Comparison of ENCODE assay signal across 17 cellular contexts in genomic region chr20:10639051-10639761, GRCh38. TPM values are rescaled to one million over a fixed set of nuclear protein-coding genes. Genes with fewer than 3 reads are reported as not detected.
DNase-seq lines count a peak whose midpoint lies in the region; ATAC-seq, FAIRE-seq and TF ChIP-seq lines count a peak whose summit lies in the region.
"Had no signal": no experiment of that assay in that cellular context is flagged by ENCODE, and none has a peak within 500 bp of the region (broad histone marks: within the 10 kb centered on the region; RNA-seq: fewer than 3 reads in every experiment).

No MANE protein-coding gene starts in this region.

- no peaks in the 10 kb centered on the region for H3K9me3 ChIP-seq in astrocyte (ENCODE audit: insufficient read depth, low read depth, low read length)
- no peaks in the 10 kb centered on the region for H3K9me3 ChIP-seq in gastroesophageal sphincter
- no peaks in the 10 kb centered on the region for H3K9me3 ChIP-seq in psoas muscle
- H3K9me3 ChIP-seq: adrenal gland had no signal

- no peaks in the 10 kb centered on the region for H3K27me3 Mint-ChIP-seq in astrocyte (ENCODE audit: low read depth, unreplicated experiment)

- peak overlapping the region; percentile 66 for H3K9ac ChIP-seq in astrocyte (ENCODE audit: low read length)

- H2AFZ ChIP-seq in astrocyte (ENCODE audit: low read depth, low read length), result no peak overlapping the region

- H3K4me1 ChIP-seq in astrocyte (ENCODE audit: insufficient read depth, low read length) (peaks cover 47% of the 10 kb centered on the region), gastroesophageal sphincter (peaks cover 0 to 52% (median 20%) of the 10 kb centered on the region in 3 donors), psoas muscle (peaks cover 26% of the 10 kb centered on the region)

- H3K36me3 ChIP-seq in astrocyte (ENCODE audit: insufficient read depth, low read length), result peaks cover 53% of the 10 kb centered on the region
- peaks cover 0 to 54% of the 10 kb centered on the region in 2 donors for H3K36me3 ChIP-seq in gastroesophageal sphincter
- H3K36me3 ChIP-seq in psoas muscle (ENCODE audit: insufficient read depth in 1 of 2, low read depth in 1 of 2), result peaks cover 0 to 56% of the 10 kb centered on the region in 2 donors

- peak overlapping the region; percentile 71 for H3K27ac Mint-ChIP-seq in astrocyte (ENCODE audit: unreplicated experiment)
- H3K27ac Mint-ChIP-seq: IgD-negative memory B cell; stimulated activated effector memory CD8-positive, alpha-beta T cell treated with anti-CD3 and anti-CD28 coated beads, Interleukin-12 subunit alpha, Interleukin-12 subunit beta, amount 100 ng/mL, for 72 hours had no signal

- peaks cover 8% of the 10 kb centered on the region for H3K79me2 ChIP-seq in astrocyte (ENCODE audit: insufficient read depth, low read length)

- peaks cover 31% of the 10 kb centered on the region for H3K36me3 Mint-ChIP-seq in astrocyte (ENCODE audit: low read depth, unreplicated experiment)
- H3K36me3 Mint-ChIP-seq: IgD-negative memory B cell; stimulated activated effector memory CD8-positive, alpha-beta T cell treated with anti-CD3 and anti-CD28 coated beads, Interleukin-12 subunit alpha, Interleukin-12 subunit beta, amount 100 ng/mL, for 72 hours had no signal

- 79 to 85% methylated on average over 10 to 21 of the region's 24 CpGs for WGBS in gastroesophageal sphincter (ENCODE audit: low coverage in 1 of 2), 2 donors
- 81 to 85% (median 83%) methylated on average over 24 of the region's 24 CpGs for WGBS in psoas muscle, 3 donors

- no peak for FAIRE-seq in astrocyte (lab: Jason Lieb, UNC)

- no peak overlapping the region for H3K4me3 Mint-ChIP-seq in astrocyte (ENCODE audit: unreplicated experiment)
- H3K4me3 Mint-ChIP-seq: IgD-negative memory B cell; stimulated activated effector memory CD8-positive, alpha-beta T cell treated with anti-CD3 and anti-CD28 coated beads, Interleukin-12 subunit alpha, Interleukin-12 subunit beta, amount 100 ng/mL, for 72 hours had no signal

- ATAC-seq in gastroesophageal sphincter (no peak), psoas muscle (peak; percentile 21 to 52 (median 30)), GM18867 (IDR thresholded peaks at IDR 0.05; ENCODE audit: unreplicated experiment) (no peak), HG02970 (IDR thresholded peaks at IDR 0.05; ENCODE audit: low FRiP score, unreplicated experiment) (no peak)
- ATAC-seq: stimulated activated effector memory CD8-positive, alpha-beta T cell treated with anti-CD3 and anti-CD28 coated beads, Interleukin-12 subunit alpha, Interleukin-12 subunit beta, amount 100 ng/mL, for 72 hours had no signal

- no peak for TF ChIP-seq POLR2A in gastroesophageal sphincter (IDR thresholded peaks at IDR 0.05)

- no peak for TF ChIP-seq CTCF in astrocyte (IDR thresholded peaks at IDR 0.05; ENCODE audit: insufficient read depth, low read depth, low read length)
- no peak for TF ChIP-seq CTCF in gastroesophageal sphincter (IDR thresholded peaks at IDR 0.05)
- no peak for TF ChIP-seq CTCF in psoas muscle (IDR thresholded peaks at IDR 0.05)

- H4K20me1 ChIP-seq in astrocyte (ENCODE audit: insufficient read depth, low read length), result peaks cover 28% of the 10 kb centered on the region

- DNase-seq in EH (ENCODE audit: low read depth), result peak; percentile 27
- DNase-seq in astrocyte (ENCODE audit: low read depth), result no peak
- no peak for DNase-seq in psoas muscle
- no peak for DNase-seq in NCI-H1417 treated with DMSO at 0.1 percent for 48 hours (lab: John Stamatoyannopoulos, UW)
- no peak for DNase-seq in NCI-H187 (lab: John Stamatoyannopoulos, UW)
- DNase-seq: adrenal gland, dermis blood vessel endothelial cell, HCEC 1CT, MV-4-11, NCI-H2081, NCI-H526 had no signal

- intact Hi-C loops in psoas muscle (cut with DNase I), result no loop called here

- H3K4me3 ChIP-seq in astrocyte (ENCODE audit: insufficient read depth, low read depth, low read length) (no peak overlapping the region), gastroesophageal sphincter (no peak overlapping the region), psoas muscle (peak overlapping the region; percentile 16)
- H3K4me3 ChIP-seq: adrenal gland, skin epidermis had no signal

- H3K4me1 Mint-ChIP-seq in astrocyte (ENCODE audit: low read depth, unreplicated experiment), result peaks cover 59% of the 10 kb centered on the region
- H3K4me1 Mint-ChIP-seq: stimulated activated effector memory CD8-positive, alpha-beta T cell treated with anti-CD3 and anti-CD28 coated beads, Interleukin-12 subunit alpha, Interleukin-12 subunit beta, amount 100 ng/mL, for 72 hours had no signal

- no peaks in the 10 kb centered on the region for H3K9me3 Mint-ChIP-seq in astrocyte (ENCODE audit: unreplicated experiment)
- H3K9me3 Mint-ChIP-seq: IgD-negative memory B cell had no signal

- H3K4me2 ChIP-seq in astrocyte (ENCODE audit: low read length), result peak overlapping the region; percentile 65

- H3K27me3 ChIP-seq in astrocyte (ENCODE audit: insufficient read depth, low read length), result no peaks in the 10 kb centered on the region
- no peaks in the 10 kb centered on the region for H3K27me3 ChIP-seq in gastroesophageal sphincter
- no peaks in the 10 kb centered on the region for H3K27me3 ChIP-seq in psoas muscle (ENCODE audit: insufficient read depth in 3 of 3, low read length in 2 of 3)
- H3K27me3 ChIP-seq: adrenal gland had no signal

- TF ChIP-seq EP300 in gastroesophageal sphincter (IDR thresholded peaks at IDR 0.05), result no peak

- H3K27ac ChIP-seq in astrocyte (ENCODE audit: low read depth, low read length) (peak overlapping the region; percentile 63), gastroesophageal sphincter (peak overlapping the region in 3 of 4 donors; percentile 29 to 70 (median 50)), psoas muscle (peak overlapping the region; percentile 48)

RNA-seq across cellular contexts. Expression of gene JAG1, which starts 34.6 kb away (rescaled TPM):
- total RNA-seq in astrocyte (278 and 380 TPM in 2 replicates), gastroesophageal sphincter (10 to 100 TPM; 34.3 to 81.9 (median 45.7) TPM), psoas muscle (10 to 100 TPM; 10.4 to 35.4 (median 16.0) TPM)
- polyA plus RNA-seq in psoas muscle, result 1 to 10 TPM; 5.4 to 6.5 (median 5.6) TPM
- polyA plus RNA-seq: IgD-negative memory B cell had no signal

Comparison
In these comparisons a context has a peak if more than half of its experiments do, and no peak if none do; other contexts are left out.
1. ATAC-seq: peak in psoas muscle (4 of 4); none in gastroesophageal sphincter (single experiment), GM18867 (single experiment) and HG02970 (single experiment).
2. Peak in every context shown above with its lines, with median percentiles within 50 percentile points of each other: H3K27ac ChIP-seq.